Comparison of ENCODE assay signal across 16 cellular contexts in genomic region chr6:118984342-118984741, GRCh38.
"Had no signal": no experiment of that assay in that cellular context is flagged by ENCODE, and none has a peak within 500 bp of the region (broad histone marks: within the 10 kb centered on the region; RNA-seq: fewer than 3 reads in every experiment).

No MANE protein-coding gene starts in this region.

- H3K27ac Mint-ChIP-seq: activated CD4-positive, alpha-beta memory T cell treated with anti-CD3 and anti-CD28 coated beads, Interleukin-2, amount 10 ng/mL, durations not matched to agents 7 days and 5 days; activated CD4-positive, alpha-beta T cell treated with anti-CD3 and anti-CD28 coated beads for 36 hours; activated T-cell treated with anti-CD3 and anti-CD28 coated beads, Interleukin-2, amount 50 U/mL, for 24 hours; naive B cell; neural progenitor cell had no signal

- H3K4me3 ChIP-seq: dorsolateral prefrontal cortex, gastroesophageal sphincter, hepatocyte, neural progenitor cell, ovary, right lobe of liver, upper lobe of right lung had no signal

- H3K4me3 Mint-ChIP-seq: activated CD4-positive, alpha-beta memory T cell treated with anti-CD3 and anti-CD28 coated beads, Interleukin-2, amount 10 ng/mL, durations not matched to agents 7 days and 5 days; activated CD4-positive, alpha-beta T cell treated with anti-CD3 and anti-CD28 coated beads for 36 hours; activated T-cell treated with anti-CD3 and anti-CD28 coated beads, Interleukin-2, amount 50 U/mL, for 24 hours; neural progenitor cell; stimulated activated naive CD8-positive, alpha-beta T cell treated with anti-CD3 and anti-CD28 coated beads, Interleukin-15, amount 100 ng/mL, for 72 hours had no signal

- DNase-seq: activated CD4-positive, alpha-beta memory T cell treated with anti-CD3 and anti-CD28 coated beads, Interleukin-2, amount 10 ng/mL, durations not matched to agents 7 days and 5 days; activated CD4-positive, alpha-beta T cell treated with anti-CD3 and anti-CD28 coated beads for 36 hours; activated effector memory CD4-positive, alpha-beta T cell treated with Interleukin-2 at 50 U/mL for 16 hours; activated naive CD4-positive, alpha-beta T cell treated with anti-CD3 and anti-CD28 coated beads, Interleukin-2, amount 50 U/mL, for 16 hours; activated T-cell treated with anti-CD3 and anti-CD28 coated beads, Interleukin-2, amount 50 U/mL, for 24 hours; dorsolateral prefrontal cortex; erythroblast; islet precursor cell; naive B cell; ovary; right lobe of liver; stimulated activated naive CD8-positive, alpha-beta T cell treated with anti-CD3 and anti-CD28 coated beads, Interleukin-15, amount 100 ng/mL, for 72 hours; upper lobe of right lung had no signal

- H3K4me1 Mint-ChIP-seq: activated CD4-positive, alpha-beta memory T cell treated with anti-CD3 and anti-CD28 coated beads, Interleukin-2, amount 10 ng/mL, durations not matched to agents 7 days and 5 days; naive B cell; neural progenitor cell; stimulated activated naive CD8-positive, alpha-beta T cell treated with anti-CD3 and anti-CD28 coated beads, Interleukin-15, amount 100 ng/mL, for 72 hours had no signal

- ATAC-seq: activated CD4-positive, alpha-beta T cell treated with anti-CD3 and anti-CD28 coated beads for 36 hours; gastroesophageal sphincter; right lobe of liver; stimulated activated naive CD8-positive, alpha-beta T cell treated with anti-CD3 and anti-CD28 coated beads, Interleukin-15, amount 100 ng/mL, for 72 hours; upper lobe of right lung had no signal

- H3K36me3 Mint-ChIP-seq: naive B cell had no signal

- H3K9me3 Mint-ChIP-seq: activated CD4-positive, alpha-beta memory T cell treated with anti-CD3 and anti-CD28 coated beads, Interleukin-2, amount 10 ng/mL, durations not matched to agents 7 days and 5 days; activated T-cell treated with anti-CD3 and anti-CD28 coated beads, Interleukin-2, amount 50 U/mL, for 24 hours; naive B cell; neural progenitor cell; stimulated activated naive CD8-positive, alpha-beta T cell treated with anti-CD3 and anti-CD28 coated beads, Interleukin-15, amount 100 ng/mL, for 72 hours had no signal

- H3K27me3 Mint-ChIP-seq: activated CD4-positive, alpha-beta memory T cell treated with anti-CD3 and anti-CD28 coated beads, Interleukin-2, amount 10 ng/mL, durations not matched to agents 7 days and 5 days; activated CD4-positive, alpha-beta T cell treated with anti-CD3 and anti-CD28 coated beads for 36 hours; activated T-cell treated with anti-CD3 and anti-CD28 coated beads, Interleukin-2, amount 50 U/mL, for 24 hours; naive B cell; stimulated activated naive CD8-positive, alpha-beta T cell treated with anti-CD3 and anti-CD28 coated beads, Interleukin-15, amount 100 ng/mL, for 72 hours had no signal
